ENCODE assay signal across 15 cellular contexts in genomic region chr1:4603317-4604110, GRCh38. TPM values are rescaled to one million over a fixed set of nuclear protein-coding genes. Genes with fewer than 3 reads are reported as not detected.
DNase-seq lines count a peak whose midpoint lies in the region; ATAC-seq and TF ChIP-seq lines count a peak whose summit lies in the region.
"Had no signal": no experiment of that assay in that cellular context is flagged by ENCODE, and none has a peak within 500 bp of the region (broad histone marks: within the 10 kb centered on the region; RNA-seq: fewer than 3 reads in every experiment).

No MANE protein-coding gene starts in this region.

- peaks cover 18% of the 10 kb centered on the region for H3K27me3 Mint-ChIP-seq in endodermal cell (ENCODE audit: insufficient read depth)
- peaks cover 3 to 56% (median 40%) of the 10 kb centered on the region in 5 donors for H3K27me3 Mint-ChIP-seq in naive thymus-derived CD4-positive, alpha-beta T cell

- intact Hi-C loops in naive thymus-derived CD4-positive, alpha-beta T cell (cut with micrococcal nuclease): no loop called here

- H3K4me3 ChIP-seq in endodermal cell (ENCODE audit: low read length): no peak overlapping the region
- no peak overlapping the region for H3K4me3 ChIP-seq in naive thymus-derived CD4-positive, alpha-beta T cell (ENCODE audit: low read length)
- H3K4me3 ChIP-seq: colonic mucosa, lower lobe of right lung, right lobe of liver had no signal

- ATAC-seq in GM21515 (IDR thresholded peaks at IDR 0.05; ENCODE audit: unreplicated experiment): no peak
- no peak for ATAC-seq in naive thymus-derived CD4-positive, alpha-beta T cell
- ATAC-seq: activated CD8-positive, alpha-beta T cell treated with anti-CD3 and anti-CD28 coated beads for 36 hours; activated T-helper 17 cell treated with anti-CD3 and anti-CD28 coated beads, Interleukin-2, amount 50 U/mL, for 72 hours had no signal

- DNase-seq in HK-2 (ENCODE audit: unreplicated experiment): peak; percentile 6
- peak; percentile 66 for DNase-seq in RPMI7951 (ENCODE audit: low read depth)
- peak; percentile 38 for DNase-seq in endodermal cell
- peak; percentile 37 for DNase-seq in occipital lobe (lab: John Stamatoyannopoulos, UW)
- DNase-seq in activated effector memory CD4-positive, alpha-beta T cell treated with anti-CD3 and anti-CD28 coated beads, Interleukin-2, amount 50 U/mL, for 16 hours: no peak
- no peak for DNase-seq in DMS153 (lab: John Stamatoyannopoulos, UW)
- no peak for DNase-seq in naive thymus-derived CD4-positive, alpha-beta T cell
- DNase-seq: activated CD8-positive, alpha-beta T cell treated with anti-CD3 and anti-CD28 coated beads for 36 hours; colonic mucosa; lower lobe of right lung; NCI-H1048; right lobe of liver; stimulated activated CD4-positive, alpha-beta T cell treated with anti-CD3 and anti-CD28 coated beads, Interleukin-4, amount 100 ng/mL, for 1 hour had no signal

- no peaks in the 10 kb centered on the region for H3K9me3 ChIP-seq in endodermal cell (ENCODE audit: control insufficient read depth, low read length)
- H3K9me3 ChIP-seq in naive thymus-derived CD4-positive, alpha-beta T cell (ENCODE audit: control insufficient read depth in 2 of 3, low read length in 3 of 3): no peaks in the 10 kb centered on the region
- H3K9me3 ChIP-seq: colonic mucosa, lower lobe of right lung, right lobe of liver had no signal

- no peak overlapping the region for H3K27ac Mint-ChIP-seq in endodermal cell
- no peak overlapping the region for H3K27ac Mint-ChIP-seq in naive thymus-derived CD4-positive, alpha-beta T cell
- H3K27ac Mint-ChIP-seq: activated CD8-positive, alpha-beta T cell treated with anti-CD3 and anti-CD28 coated beads for 36 hours; activated T-helper 17 cell treated with anti-CD3 and anti-CD28 coated beads, Interleukin-2, amount 50 U/mL, for 72 hours had no signal

- CTCF ChIA-PET in naive thymus-derived CD4-positive, alpha-beta T cell (lab: Charles Lee): no interaction called here

- no peak overlapping the region for H3K27ac ChIP-seq in endodermal cell (ENCODE audit: low read depth, low read length)
- no peak overlapping the region for H3K27ac ChIP-seq in naive thymus-derived CD4-positive, alpha-beta T cell (ENCODE audit: low read depth, low read length)
- H3K27ac ChIP-seq: colonic mucosa, lower lobe of right lung, right lobe of liver had no signal

- no peaks in the 10 kb centered on the region for H3K9me3 Mint-ChIP-seq in endodermal cell
- H3K9me3 Mint-ChIP-seq in naive thymus-derived CD4-positive, alpha-beta T cell: peaks cover 0 to 9% (median 4%) of the 10 kb centered on the region in 11 donors
- H3K9me3 Mint-ChIP-seq: activated CD8-positive, alpha-beta T cell treated with anti-CD3 and anti-CD28 coated beads for 36 hours; activated T-helper 17 cell treated with anti-CD3 and anti-CD28 coated beads, Interleukin-2, amount 50 U/mL, for 72 hours had no signal

- peaks cover 4% of the 10 kb centered on the region for H3K4me1 ChIP-seq in endodermal cell (ENCODE audit: control insufficient read depth, insufficient read depth, low read length)
- no peaks in the 10 kb centered on the region for H3K4me1 ChIP-seq in naive thymus-derived CD4-positive, alpha-beta T cell (ENCODE audit: control insufficient read depth in 2 of 2, insufficient read depth in 2 of 2, low read length in 2 of 2)
- H3K4me1 ChIP-seq: colonic mucosa, lower lobe of right lung, right lobe of liver had no signal

- peaks cover 11% of the 10 kb centered on the region for H3K4me1 Mint-ChIP-seq in endodermal cell
- H3K4me1 Mint-ChIP-seq in naive thymus-derived CD4-positive, alpha-beta T cell: peaks cover 0 to 2% (median 0%) of the 10 kb centered on the region in 7 donors
- H3K4me1 Mint-ChIP-seq: activated T-helper 17 cell treated with anti-CD3 and anti-CD28 coated beads, Interleukin-2, amount 50 U/mL, for 72 hours had no signal

- H3K4me3 Mint-ChIP-seq in endodermal cell: no peak overlapping the region
- H3K4me3 Mint-ChIP-seq in naive thymus-derived CD4-positive, alpha-beta T cell: no peak overlapping the region
- H3K4me3 Mint-ChIP-seq: activated CD8-positive, alpha-beta T cell treated with anti-CD3 and anti-CD28 coated beads for 36 hours; activated T-helper 17 cell treated with anti-CD3 and anti-CD28 coated beads, Interleukin-2, amount 50 U/mL, for 72 hours had no signal

- 89% methylated on average over 12 to 15 of the region's 15 CpGs for WGBS in endodermal cell (ENCODE audit: insufficient coverage in 1 of 2, insufficient read length in 1 of 2), 2 experiments

- TF ChIP-seq CTCF in endodermal cell (conservative IDR thresholded peaks at IDR 0.05): no peak

- no peaks in the 10 kb centered on the region for H3K36me3 ChIP-seq in endodermal cell (ENCODE audit: control insufficient read depth, insufficient read depth, low read length)
- H3K36me3 ChIP-seq in naive thymus-derived CD4-positive, alpha-beta T cell (ENCODE audit: control insufficient read depth in 2 of 3, insufficient read depth in 3 of 3, low read length in 3 of 3): no peaks in the 10 kb centered on the region
- H3K36me3 ChIP-seq: colonic mucosa, lower lobe of right lung, right lobe of liver had no signal

- no peak overlapping the region for H3K9ac ChIP-seq in endodermal cell (ENCODE audit: extremely low read depth, low read length, poor library complexity, severe bottlenecking)

- no peaks in the 10 kb centered on the region for H3K27me3 ChIP-seq in endodermal cell (ENCODE audit: control insufficient read depth, insufficient read depth, low read length, poor library complexity, severe bottlenecking)
- H3K27me3 ChIP-seq in naive thymus-derived CD4-positive, alpha-beta T cell (ENCODE audit: control insufficient read depth in 2 of 2, insufficient read depth in 2 of 2, low read length in 2 of 2): no peaks in the 10 kb centered on the region
- H3K27me3 ChIP-seq: colonic mucosa, right lobe of liver had no signal

- H3K36me3 Mint-ChIP-seq in endodermal cell (ENCODE audit: low read depth): no peaks in the 10 kb centered on the region
- peaks cover 0 to 5% (median 0%) of the 10 kb centered on the region in 5 donors for H3K36me3 Mint-ChIP-seq in naive thymus-derived CD4-positive, alpha-beta T cell

- POLR2A ChIA-PET in naive thymus-derived CD4-positive, alpha-beta T cell (lab: Charles Lee): no interaction called here

RNA-seq across cellular contexts. Expression of gene AJAP1, which starts 50.9 kb away (rescaled TPM):
- 2.2 TPM in 2 replicates for total RNA-seq in RPMI7951 (2014; rRNA removed; shearing (Covaris generic))
- total RNA-seq in endodermal cell (10 to 100 TPM; 19.4 to 22.1 TPM), occipital lobe (7.3 TPM)
- polyA plus RNA-seq in endodermal cell (2013, experiment 1 of 2): 5.5 TPM
- 6.1 TPM for polyA plus RNA-seq in endodermal cell (2013, experiment 2 of 2)
- 1 to 10 TPM in 3 of 5 experiments, under 1 TPM in 1, not detected in 1; 0.61 to 2.4 (median 1.2) TPM for total RNA-seq in naive thymus-derived CD4-positive, alpha-beta T cell
- polyA plus RNA-seq in naive thymus-derived CD4-positive, alpha-beta T cell: under 1 TPM; 0.09 to 0.15 TPM
- total RNA-seq: activated T-helper 17 cell treated with anti-CD3 and anti-CD28 coated beads, Interleukin-2, amount 50 U/mL, for 72 hours had no signal

Comparison
In these comparisons a context has a peak if more than half of its experiments do, and no peak if none do; other contexts are left out.
1. DNase-seq: peak in HK-2 (single experiment), RPMI7951 (single experiment), endodermal cell (single experiment) and occipital lobe (single experiment); none in activated effector memory CD4-positive, alpha-beta T cell treated with anti-CD3 and anti-CD28 coated beads, Interleukin-2, amount 50 U/mL, for 16 hours (single experiment), DMS153 (single experiment) and naive thymus-derived CD4-positive, alpha-beta T cell (0 of 9).